ENCODE assay signal across 34 cellular contexts in the genomic region with DNA sequence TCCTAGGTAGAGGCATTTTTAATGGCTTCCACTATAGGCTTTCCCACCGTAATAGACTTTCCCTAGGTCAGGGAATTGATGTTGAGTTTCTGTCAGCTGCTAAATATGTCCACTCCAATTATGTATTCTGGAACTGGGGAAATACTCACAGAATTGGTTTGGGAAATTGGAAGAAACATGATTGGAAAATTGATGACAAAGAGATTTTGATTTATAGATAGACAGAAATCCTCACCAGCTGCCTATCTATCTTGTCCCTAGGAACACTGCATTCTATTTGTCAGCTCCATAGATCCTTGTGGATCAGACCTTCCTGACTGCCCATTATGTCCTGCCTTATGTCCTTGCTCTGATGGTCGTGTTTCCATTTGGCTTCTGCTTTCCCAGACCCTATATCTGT.
"Had no signal": no experiment of that assay in that cellular context is flagged by ENCODE, and none has a peak within 500 bp of the region (broad histone marks: within the 10 kb centered on the region; RNA-seq: fewer than 3 reads in every experiment).

No MANE protein-coding gene starts in this region.

- H3K4me3 ChIP-seq: MG63 had no signal

- H3K36me3 ChIP-seq: MG63 had no signal

- DNase-seq: Karpas-422, Kasumi-1, MG63, MM.1S, MV-4-11, NCI-H1048, NCI-H1092, NCI-H1092 treated with DMSO at 0.1 percent for 48 hours, NCI-H1105, NCI-H1105 treated with DMSO at 0.1 percent for 48 hours, NCI-H1417, NCI-H1417 treated with DMSO at 0.1 percent for 48 hours, NCI-H1436, NCI-H1436 treated with DMSO at 0.1 percent for 48 hours, NCI-H146, NCI-H1694, NCI-H1694 treated with DMSO at 0.1 percent for 48 hours, NCI-H187, NCI-H187 treated with DMSO at 0.1 percent for 48 hours, NCI-H1930, NCI-H2029, NCI-H2029 treated with DMSO at 0.1 percent for 48 hours, NCI-H2081, NCI-H2081 treated with DMSO at 0.1 percent for 48 hours, NCI-H2107, NCI-H2171, NCI-H2171 treated with DMSO at 0.1 percent for 48 hours, NCI-H2227 treated with DMSO at 0.1 percent for 48 hours, NCI-H226, NCI-H345, NCI-H446, NCI-H446 treated with DMSO at 0.1 percent for 48 hours, NCI-H510A, NCI-H510A treated with DMSO at 0.1 percent for 48 hours had no signal

- H3K27me3 ChIP-seq: MG63 had no signal
